ENCODE assay signal across 10 cellular contexts in the genomic region with DNA sequence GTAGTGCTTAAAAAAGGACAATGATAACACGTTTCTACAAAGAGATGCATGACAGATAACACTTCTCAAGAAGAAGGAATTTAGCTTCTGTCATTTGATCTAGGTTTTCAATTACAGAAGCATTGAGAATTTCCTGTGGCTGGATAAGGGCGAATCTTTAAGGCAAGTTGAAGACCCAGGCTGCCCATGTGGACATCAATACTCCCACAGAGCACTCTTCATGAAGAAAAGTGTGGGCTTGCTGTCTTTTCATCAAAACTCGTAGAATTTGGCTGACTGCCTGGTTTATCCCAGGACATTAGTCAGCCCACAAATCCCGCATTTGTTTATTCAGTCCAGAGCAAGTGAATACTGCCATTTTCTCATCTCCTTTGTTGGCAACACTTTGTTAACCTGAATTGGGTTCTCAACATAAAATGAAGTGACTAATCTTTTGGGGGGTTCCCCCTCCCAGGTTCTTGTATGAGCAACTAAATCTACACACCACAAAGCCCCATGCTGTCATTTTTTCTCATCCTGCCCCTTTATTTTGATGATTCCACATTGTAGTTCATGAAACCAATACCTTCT. TPM values are rescaled to one million over a fixed set of nuclear protein-coding genes. Genes with fewer than 3 reads are reported as not detected.
DNase-seq lines count a peak whose midpoint lies in the region; ATAC-seq, FAIRE-seq and TF ChIP-seq lines count a peak whose summit lies in the region.
"Had no signal": no experiment of that assay in that cellular context is flagged by ENCODE, and none has a peak within 500 bp of the region (broad histone marks: within the 10 kb centered on the region; RNA-seq: fewer than 3 reads in every experiment).

No MANE protein-coding gene starts in this region.

- H3K9me3 ChIP-seq in esophagus muscularis mucosa: no peaks in the 10 kb centered on the region
- H3K9me3 ChIP-seq in kidney (ENCODE audit: control insufficient read depth in 1 of 2, low read length in 2 of 2): no peaks in the 10 kb centered on the region

- H3K4me1 ChIP-seq in esophagus muscularis mucosa: no peaks in the 10 kb centered on the region
- no peaks in the 10 kb centered on the region for H3K4me1 ChIP-seq in kidney (ENCODE audit: control insufficient read depth in 1 of 2, insufficient read depth in 1 of 2, low read depth in 1 of 2, low read length in 2 of 2)

- no peak for TF ChIP-seq POLR2A in esophagus muscularis mucosa (IDR thresholded peaks at IDR 0.05; ENCODE audit: low read depth)

- H3K4me1 Mint-ChIP-seq in activated CD8-positive, alpha-beta memory T cell treated with anti-CD3 and anti-CD28 coated beads, Interleukin-2, amount 10 ng/mL, durations not matched to agents 7 days and 5 days: peaks cover 47% of the 10 kb centered on the region

- H3K9me3 Mint-ChIP-seq in activated CD8-positive, alpha-beta memory T cell treated with anti-CD3 and anti-CD28 coated beads, Interleukin-2, amount 10 ng/mL, durations not matched to agents 7 days and 5 days (ENCODE audit: low read depth): no peaks in the 10 kb centered on the region
- H3K9me3 Mint-ChIP-seq: activated B cell treated with CpG ODN at 0.5 μM for 24 hours had no signal

- CTCF ChIA-PET in activated CD8-positive, alpha-beta memory T cell treated with anti-CD3 and anti-CD28 coated beads, Interleukin-2, amount 10 ng/mL, durations not matched to agents 7 days and 5 days (lab: Charles Lee): interaction anchor here (0.9 to 5.7 kb wide), 16 partner anchors 9 to 241 kb away, joined by 3 to 27 read pairs (median 4); partner anchors contain the start of gene CDKN2B

- H3K27ac ChIP-seq in esophagus muscularis mucosa (replicated peaks in 1 of 4) (no peak overlapping the region), kidney (ENCODE audit: low read depth in 2 of 2, low read length in 2 of 2) (no peak overlapping the region)

- no peaks in the 10 kb centered on the region for H3K36me3 ChIP-seq in esophagus muscularis mucosa
- H3K36me3 ChIP-seq in kidney (ENCODE audit: control insufficient read depth in 1 of 2, insufficient read depth in 2 of 2, low read length in 2 of 2): no peaks in the 10 kb centered on the region

- FAIRE-seq in kidney (lab: Jason Lieb, UNC): no peak

- peak overlapping the region; percentile 76 for H3K27ac Mint-ChIP-seq in activated CD8-positive, alpha-beta memory T cell treated with anti-CD3 and anti-CD28 coated beads, Interleukin-2, amount 10 ng/mL, durations not matched to agents 7 days and 5 days
- H3K27ac Mint-ChIP-seq: activated B cell treated with CpG ODN at 0.5 μM for 24 hours had no signal

- H3K4me3 Mint-ChIP-seq in activated CD8-positive, alpha-beta memory T cell treated with anti-CD3 and anti-CD28 coated beads, Interleukin-2, amount 10 ng/mL, durations not matched to agents 7 days and 5 days: peak overlapping the region; percentile 11
- H3K4me3 Mint-ChIP-seq: activated B cell treated with CpG ODN at 0.5 μM for 24 hours had no signal

- 31% methylated on average over 4 of the region's 4 CpGs for whole genome bisulfite sequencing in esophagus muscularis mucosa

- H3K27me3 Mint-ChIP-seq in activated CD8-positive, alpha-beta memory T cell treated with anti-CD3 and anti-CD28 coated beads, Interleukin-2, amount 10 ng/mL, durations not matched to agents 7 days and 5 days: peaks cover 7% of the 10 kb centered on the region
- H3K27me3 Mint-ChIP-seq: activated B cell treated with CpG ODN at 0.5 μM for 24 hours had no signal

- TF ChIP-seq CTCF in esophagus muscularis mucosa (IDR thresholded peaks at IDR 0.05) (no peak), kidney (IDR thresholded peaks at IDR 0.05; ENCODE audit: borderline replicate concordance, extremely low read depth, insufficient read depth) (no peak)

- H3K4me3 ChIP-seq in esophagus muscularis mucosa (no peak overlapping the region), kidney (ENCODE audit: low read length in 2 of 2) (no peak overlapping the region)

- ATAC-seq in activated CD8-positive, alpha-beta memory T cell treated with anti-CD3 and anti-CD28 coated beads, Interleukin-2, amount 10 ng/mL, durations not matched to agents 7 days and 5 days: peak; percentile 77

- peak; percentile 63 for DNase-seq in activated CD8-positive, alpha-beta memory T cell treated with anti-CD3 and anti-CD28 coated beads, Interleukin-2, amount 10 ng/mL, durations not matched to agents 7 days and 5 days
- DNase-seq in activated CD8-positive, alpha-beta memory T cell treated with anti-CD3 and anti-CD28 coated beads, Interleukin-2, amount 50 U/mL, for 48 hours: no peak
- DNase-seq in esophagus muscularis mucosa (ENCODE audit: extremely low spot score) (peak; percentile 62), kidney (no peak), NCI-H1417 (lab: John Stamatoyannopoulos, UW) (no peak), NCI-H128 (lab: John Stamatoyannopoulos, UW; ENCODE audit: unreplicated experiment) (no peak)
- DNase-seq in stimulated activated CD4-positive, alpha-beta T cell treated with anti-CD3 and anti-CD28 coated beads, Interleukin-4, amount 100 ng/mL, for 24 hours: peak; percentile 68
- DNase-seq: activated B cell treated with CpG ODN at 0.5 μM for 24 hours had no signal

- no peak overlapping the region for H3K9ac ChIP-seq in kidney (ENCODE audit: low read length in 2 of 2)

- H3K36me3 Mint-ChIP-seq in activated CD8-positive, alpha-beta memory T cell treated with anti-CD3 and anti-CD28 coated beads, Interleukin-2, amount 10 ng/mL, durations not matched to agents 7 days and 5 days: peaks cover 20% of the 10 kb centered on the region

- intact Hi-C loops in esophagus muscularis mucosa (cut with DNase I) (no loop called here), kidney (cut with DNase I) (no loop called here)

- H3K27me3 ChIP-seq in esophagus muscularis mucosa: no peaks in the 10 kb centered on the region

- no peak for TF ChIP-seq EP300 in esophagus muscularis mucosa (IDR thresholded peaks at IDR 0.05)

TF ChIP-seq in PFSK-1, 5 proteins besides CTCF, POLR2A, EP300 and RAD21:
- TF ChIP-seq SIN3A (IDR thresholded peaks at IDR 0.05; ENCODE audit: borderline replicate concordance, insufficient read depth, low read length): peak; percentile 54
- TF ChIP-seq TAF1 (IDR thresholded peaks at IDR 0.05; ENCODE audit: borderline replicate concordance, insufficient read depth, low read length): no peak
- TF ChIP-seq FOXP2 (optimal IDR thresholded peaks at IDR 0.05; ENCODE audit: borderline replicate concordance, extremely low read depth, extremely low read length, insufficient read depth): no peak
- TF ChIP-seq, protein P1, sequence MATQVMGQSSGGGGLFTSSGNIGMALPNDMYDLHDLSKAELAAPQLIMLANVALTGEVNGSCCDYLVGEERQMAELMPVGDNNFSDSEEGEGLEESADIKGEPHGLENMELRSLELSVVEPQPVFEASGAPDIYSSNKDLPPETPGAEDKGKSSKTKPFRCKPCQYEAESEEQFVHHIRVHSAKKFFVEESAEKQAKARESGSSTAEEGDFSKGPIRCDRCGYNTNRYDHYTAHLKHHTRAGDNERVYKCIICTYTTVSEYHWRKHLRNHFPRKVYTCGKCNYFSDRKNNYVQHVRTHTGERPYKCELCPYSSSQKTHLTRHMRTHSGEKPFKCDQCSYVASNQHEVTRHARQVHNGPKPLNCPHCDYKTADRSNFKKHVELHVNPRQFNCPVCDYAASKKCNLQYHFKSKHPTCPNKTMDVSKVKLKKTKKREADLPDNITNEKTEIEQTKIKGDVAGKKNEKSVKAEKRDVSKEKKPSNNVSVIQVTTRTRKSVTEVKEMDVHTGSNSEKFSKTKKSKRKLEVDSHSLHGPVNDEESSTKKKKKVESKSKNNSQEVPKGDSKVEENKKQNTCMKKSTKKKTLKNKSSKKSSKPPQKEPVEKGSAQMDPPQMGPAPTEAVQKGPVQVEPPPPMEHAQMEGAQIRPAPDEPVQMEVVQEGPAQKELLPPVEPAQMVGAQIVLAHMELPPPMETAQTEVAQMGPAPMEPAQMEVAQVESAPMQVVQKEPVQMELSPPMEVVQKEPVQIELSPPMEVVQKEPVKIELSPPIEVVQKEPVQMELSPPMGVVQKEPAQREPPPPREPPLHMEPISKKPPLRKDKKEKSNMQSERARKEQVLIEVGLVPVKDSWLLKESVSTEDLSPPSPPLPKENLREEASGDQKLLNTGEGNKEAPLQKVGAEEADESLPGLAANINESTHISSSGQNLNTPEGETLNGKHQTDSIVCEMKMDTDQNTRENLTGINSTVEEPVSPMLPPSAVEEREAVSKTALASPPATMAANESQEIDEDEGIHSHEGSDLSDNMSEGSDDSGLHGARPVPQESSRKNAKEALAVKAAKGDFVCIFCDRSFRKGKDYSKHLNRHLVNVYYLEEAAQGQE (IDR thresholded peaks at IDR 0.05; ENCODE audit: insufficient read depth in 1 of 2, low read depth in 2 of 2, low read length in 2 of 2): no peak
- TF ChIP-seq POLR2AphosphoS5 (IDR thresholded peaks at IDR 0.05; ENCODE audit: low read depth, low read length): peak; percentile 61; the same call in 1 of the 2 replicates

RNA-seq across cellular contexts. Expression of gene CDKN2B, which starts 43.4 kb away (rescaled TPM):
- total RNA-seq in activated CD8-positive, alpha-beta memory T cell treated with anti-CD3 and anti-CD28 coated beads, Interleukin-2, amount 10 ng/mL, durations not matched to agents 7 days and 5 days: 1 to 10 TPM in 1 of 2 experiments, under 1 TPM in 1; 0.93 to 5.9 TPM
- polyA plus RNA-seq in PFSK-1 (2012; ENCODE audit: insufficient read length, low read depth): 53.0 TPM
- total RNA-seq in esophagus muscularis mucosa (10 to 100 TPM in 3 of 4 donors, 1 to 10 TPM in 1; 9.9 to 14.6 (median 12.2) TPM), kidney (1.8 TPM)
- polyA plus RNA-seq in kidney (ENCODE audit: insufficient read depth, low read depth, low replicate concordance): 0.30 TPM
- total RNA-seq: Daoy had no signal

RNA-seq across cellular contexts. Expression of gene CDKN2B-AS1, which starts 57.9 kb away (rescaled TPM):
- total RNA-seq in activated CD8-positive, alpha-beta memory T cell treated with anti-CD3 and anti-CD28 coated beads, Interleukin-2, amount 10 ng/mL, durations not matched to agents 7 days and 5 days: 1 to 10 TPM; 3.3 to 3.4 TPM
- 1.0 TPM for polyA plus RNA-seq in PFSK-1 (2012; ENCODE audit: insufficient read length, low read depth)
- total RNA-seq in esophagus muscularis mucosa (1 to 10 TPM in 1 of 4 donors, under 1 TPM in 3; 0.52 to 1.3 (median 0.85) TPM), kidney (0.82 TPM)
- not detected for polyA plus RNA-seq in kidney (ENCODE audit: insufficient read depth, low read depth, low replicate concordance)
- total RNA-seq: Daoy had no signal

RNA-seq across cellular contexts. Expression of gene CDKN2A, which starts 58.3 kb away (rescaled TPM):
- total RNA-seq in activated CD8-positive, alpha-beta memory T cell treated with anti-CD3 and anti-CD28 coated beads, Interleukin-2, amount 10 ng/mL, durations not matched to agents 7 days and 5 days: 10 to 100 TPM; 16.9 to 34.1 TPM
- 810 TPM for polyA plus RNA-seq in PFSK-1 (2012; ENCODE audit: insufficient read length, low read depth)
- total RNA-seq in esophagus muscularis mucosa (1 to 10 TPM; 3.1 to 6.0 (median 4.4) TPM), kidney (4.1 TPM)
- polyA plus RNA-seq in kidney (ENCODE audit: insufficient read depth, low read depth, low replicate concordance): not detected
- total RNA-seq: Daoy had no signal

Comparison
In these comparisons a context has a peak if more than half of its experiments do, and no peak if none do; other contexts are left out.
1. DNase-seq: peak in activated CD8-positive, alpha-beta memory T cell treated with anti-CD3 and anti-CD28 coated beads, Interleukin-2, amount 10 ng/mL, durations not matched to agents 7 days and 5 days (single experiment), esophagus muscularis mucosa (single experiment) and stimulated activated CD4-positive, alpha-beta T cell treated with anti-CD3 and anti-CD28 coated beads, Interleukin-4, amount 100 ng/mL, for 24 hours (single experiment); none in activated CD8-positive, alpha-beta memory T cell treated with anti-CD3 and anti-CD28 coated beads, Interleukin-2, amount 50 U/mL, for 48 hours (single experiment), kidney (single experiment), NCI-H1417 (0 of 3) and NCI-H128 (single experiment).